Comparison of ENCODE assay signal across 8 cellular contexts in genomic region chr18:23662309-23663263, GRCh38. TPM values are rescaled to one million over a fixed set of nuclear protein-coding genes. Genes with fewer than 3 reads are reported as not detected.
DNase-seq lines count a peak whose midpoint lies in the region; ATAC-seq and TF ChIP-seq lines count a peak whose summit lies in the region.

Gene ANKRD29 (minus strand): TSS chr18:23662911. CDS start chr18:23662730, 181 bp downstream.

- peak within 1 kb of the TSS; percentile 88 for H3K4me2 ChIP-seq in OCI-LY3 (ENCODE audit: low read length)
- peak within 1 kb of the TSS; percentile 99 for H3K4me2 ChIP-seq in osteoblast (ENCODE audit: insufficient read depth, low read length)

- H3K27ac ChIP-seq in OCI-LY3 (ENCODE audit: low read length) (no peak within 1 kb of the TSS), gastroesophageal sphincter (peak within 1 kb of the TSS in 3 of 4 donors; percentile 57 to 77 (median 63)), osteoblast (ENCODE audit: low read depth, low read length) (peak within 1 kb of the TSS; percentile 24), upper lobe of right lung (peak within 1 kb of the TSS; percentile 55)

- 0 to 2% methylated on average over 5 to 6 of the region's 86 CpGs for WGBS in gastroesophageal sphincter (ENCODE audit: low coverage in 1 of 2), 2 donors

- H3K36me3 ChIP-seq in OCI-LY3 (replicated peaks; ENCODE audit: low read depth, low read length) (no peaks in the 10 kb centered on the region), gastroesophageal sphincter (no peaks in the 10 kb centered on the region), osteoblast (ENCODE audit: insufficient read depth, low read length) (no peaks in the 10 kb centered on the region), upper lobe of right lung (no peaks in the 10 kb centered on the region)

- H3K9me3 ChIP-seq in OCI-LY3 (ENCODE audit: insufficient read depth, low read length) (no peaks in the 10 kb centered on the region), gastroesophageal sphincter (no peaks in the 10 kb centered on the region), osteoblast (ENCODE audit: low read depth, low read length) (no peaks in the 10 kb centered on the region), upper lobe of right lung (no peaks in the 10 kb centered on the region)

- peak; percentile 13 for DNase-seq in SIG-M5 treated with dmso at 0.1 percent for 504 hours (lab: John Stamatoyannopoulos, UW; ENCODE audit: unreplicated experiment)
- no peak for DNase-seq in SIG-M5 (lab: John Stamatoyannopoulos, UW)
- peak; percentile 80 for DNase-seq in activated effector memory CD4-positive, alpha-beta T cell treated with anti-CD3 and anti-CD28 coated beads, Interleukin-2, amount 50 U/mL, for 16 hours
- DNase-seq in osteoblast (ENCODE audit: insufficient read length, low spot score, missing footprints) = peak; percentile 92
- DNase-seq in upper lobe of right lung = peak; percentile 84
- DNase-seq in RKO (ENCODE audit: low spot score) = no peak

- H3K4me3 ChIP-seq in OCI-LY3 (ENCODE audit: low read length) (peak within 1 kb of the TSS; percentile 84), gastroesophageal sphincter (peak within 1 kb of the TSS; percentile 51 to 68), osteoblast (ENCODE audit: insufficient read depth, low read length) (peak within 1 kb of the TSS; percentile 83), upper lobe of right lung (peak within 1 kb of the TSS; percentile 59)

- ATAC-seq in gastroesophageal sphincter = peak; percentile 66
- peak; percentile 92 for ATAC-seq in upper lobe of right lung

- H4K20me1 ChIP-seq in OCI-LY3 (ENCODE audit: insufficient read depth, low read length) (no peaks in the 10 kb centered on the region), osteoblast (ENCODE audit: insufficient read depth, low read length) (no peaks in the 10 kb centered on the region)

- H3K4me1 ChIP-seq in OCI-LY3 (ENCODE audit: low read length) = peaks cover 3% of the 10 kb centered on the region; the same call in 1 of the 2 replicates
- peaks cover 0 to 16% (median 9%) of the 10 kb centered on the region in 3 donors for H3K4me1 ChIP-seq in gastroesophageal sphincter
- peaks cover 16% of the 10 kb centered on the region for H3K4me1 ChIP-seq in osteoblast (ENCODE audit: insufficient read depth, low read length)
- H3K4me1 ChIP-seq in upper lobe of right lung = no peaks in the 10 kb centered on the region

- intact Hi-C loops in upper lobe of right lung (cut with DNase I) = no loop called here

- no peak for TF ChIP-seq POLR2A in gastroesophageal sphincter (IDR thresholded peaks at IDR 0.05)

- no peak for TF ChIP-seq CTCF in OCI-LY3 (IDR thresholded peaks at IDR 0.05; ENCODE audit: low read depth, low read length)
- TF ChIP-seq CTCF in gastroesophageal sphincter (IDR thresholded peaks at IDR 0.05) = no peak
- TF ChIP-seq CTCF in osteoblast (IDR thresholded peaks at IDR 0.05; ENCODE audit: extremely low read depth, low read depth, low read length) = no peak
- no peak for TF ChIP-seq CTCF in upper lobe of right lung (IDR thresholded peaks at IDR 0.05)

- H2AFZ ChIP-seq in OCI-LY3 (ENCODE audit: low read depth, low read length) = 0 out of 2 replicates have a peak within 1 kb of the TSS, but pooled peaks have one; percentile 46
- H2AFZ ChIP-seq in osteoblast (ENCODE audit: low read length) = peak within 1 kb of the TSS; percentile 96

- peaks cover 20% of the 10 kb centered on the region for H3K27me3 ChIP-seq in OCI-LY3 (ENCODE audit: low read depth, low read length)
- peaks cover 24% of the 10 kb centered on the region for H3K27me3 ChIP-seq in gastroesophageal sphincter
- peaks cover 24% of the 10 kb centered on the region for H3K27me3 ChIP-seq in osteoblast (ENCODE audit: insufficient read depth, low read length)
- peaks cover 23% of the 10 kb centered on the region for H3K27me3 ChIP-seq in upper lobe of right lung

- H3K9ac ChIP-seq in OCI-LY3 (ENCODE audit: low read length) = peak within 1 kb of the TSS; percentile 50; the same call in 1 of the 2 replicates

- no peak for TF ChIP-seq EP300 in gastroesophageal sphincter (IDR thresholded peaks at IDR 0.05)

- H3K79me2 ChIP-seq in OCI-LY3 (ENCODE audit: low read length) (no peaks in the 10 kb centered on the region), osteoblast (ENCODE audit: insufficient read depth, low read length) (no peaks in the 10 kb centered on the region)

RNA-seq across cellular contexts. Expression of gene ANKRD29, which starts in this region (rescaled TPM):
- total RNA-seq in gastroesophageal sphincter = 10 to 100 TPM in 2 of 4 donors, 1 to 10 TPM in 2; 3.5 to 19.3 (median 10.5) TPM
- 9.8 and 20.9 TPM in 2 replicates for total RNA-seq in osteoblast
- total RNA-seq in upper lobe of right lung = 72.0 TPM

Comparison
In these comparisons a context has a peak if more than half of its experiments do, and no peak if none do; other contexts are left out.
1. DNase-seq: peak in SIG-M5 treated with dmso at 0.1 percent for 504 hours (single experiment), activated effector memory CD4-positive, alpha-beta T cell treated with anti-CD3 and anti-CD28 coated beads, Interleukin-2, amount 50 U/mL, for 16 hours (single experiment), osteoblast (single experiment) and upper lobe of right lung (single experiment); none in SIG-M5 (single experiment) and RKO (single experiment).
2. Peak in every context shown above with its lines, with median percentiles within 50 percentile points of each other: H3K4me3 ChIP-seq.